15 cellular contexts compared by ENCODE assay signal in genomic region chr2:196289000-196289399, GRCh38.
DNase-seq lines count a peak whose midpoint lies in the region; ATAC-seq lines count a peak whose summit lies in the region.
"Had no signal": no experiment of that assay in that cellular context is flagged by ENCODE, and none has a peak within 500 bp of the region (broad histone marks: within the 10 kb centered on the region; RNA-seq: fewer than 3 reads in every experiment).

No MANE protein-coding gene starts in this region.

- H3K36me3 ChIP-seq in naive thymus-derived CD4-positive, alpha-beta T cell (ENCODE audit: control insufficient read depth in 2 of 3, insufficient read depth in 3 of 3, low read length in 3 of 3), result no peaks in the 10 kb centered on the region
- H3K36me3 ChIP-seq: transverse colon had no signal

- no peaks in the 10 kb centered on the region for H3K27me3 ChIP-seq in naive thymus-derived CD4-positive, alpha-beta T cell (ENCODE audit: control insufficient read depth in 2 of 2, insufficient read depth in 2 of 2, low read length in 2 of 2)
- H3K27me3 ChIP-seq: heart left ventricle, transverse colon had no signal

- no peaks in the 10 kb centered on the region for H3K9me3 ChIP-seq in naive thymus-derived CD4-positive, alpha-beta T cell (ENCODE audit: control insufficient read depth in 2 of 3, low read length in 3 of 3)
- H3K9me3 ChIP-seq: heart left ventricle, transverse colon had no signal

- no peaks in the 10 kb centered on the region for H3K36me3 Mint-ChIP-seq in activated CD4-positive, alpha-beta T cell treated with anti-CD3 and anti-CD28 coated beads for 36 hours (ENCODE audit: low read depth)
- peaks cover 0 to 10% (median 0%) of the 10 kb centered on the region in 5 donors for H3K36me3 Mint-ChIP-seq in naive thymus-derived CD4-positive, alpha-beta T cell

- no peaks in the 10 kb centered on the region for H3K27me3 Mint-ChIP-seq in activated CD4-positive, alpha-beta T cell treated with anti-CD3 and anti-CD28 coated beads for 36 hours
- no peaks in the 10 kb centered on the region for H3K27me3 Mint-ChIP-seq in naive thymus-derived CD4-positive, alpha-beta T cell

- H3K4me1 ChIP-seq in naive thymus-derived CD4-positive, alpha-beta T cell (ENCODE audit: control insufficient read depth in 2 of 2, insufficient read depth in 2 of 2, low read length in 2 of 2), result peaks cover 6 to 10% of the 10 kb centered on the region in 2 donors

- no peaks in the 10 kb centered on the region for H3K9me3 Mint-ChIP-seq in activated CD4-positive, alpha-beta T cell treated with anti-CD3 and anti-CD28 coated beads for 36 hours (ENCODE audit: low read depth)
- no peaks in the 10 kb centered on the region for H3K9me3 Mint-ChIP-seq in naive thymus-derived CD4-positive, alpha-beta T cell

- H3K27ac Mint-ChIP-seq in activated CD4-positive, alpha-beta T cell treated with anti-CD3 and anti-CD28 coated beads for 36 hours, result no peak overlapping the region
- peak overlapping the region in 3 of 9 donors; percentile 26 to 64 (median 58) for H3K27ac Mint-ChIP-seq in naive thymus-derived CD4-positive, alpha-beta T cell

- H3K4me3 Mint-ChIP-seq in activated CD4-positive, alpha-beta T cell treated with anti-CD3 and anti-CD28 coated beads for 36 hours, result no peak overlapping the region
- peak overlapping the region in 1 of 10 donors; percentile 9 for H3K4me3 Mint-ChIP-seq in naive thymus-derived CD4-positive, alpha-beta T cell

- DNase-seq in activated CD4-positive, alpha-beta T cell treated with anti-CD3 and anti-CD28 coated beads for 36 hours, result no peak
- DNase-seq in activated CD4-positive, alpha-beta T cell treated with anti-CD3 and anti-CD28 coated beads for 1 hour, result no peak
- DNase-seq in naive thymus-derived CD4-positive, alpha-beta T cell, result no peak
- DNase-seq in pons (ENCODE audit: low spot score), result no peak
- DNase-seq in NCI-H526 treated with DMSO at 0.1 percent for 48 hours (lab: John Stamatoyannopoulos, UW), result no peak
- DNase-seq: activated gamma-delta T cell, Calu3, heart left ventricle, transverse colon had no signal

- ATAC-seq in activated CD4-positive, alpha-beta T cell treated with anti-CD3 and anti-CD28 coated beads for 36 hours, result peak; percentile 62
- ATAC-seq in GM19463 (IDR thresholded peaks at IDR 0.05; ENCODE audit: unreplicated experiment) (peak; percentile 30), HG03354 (IDR thresholded peaks at IDR 0.05; ENCODE audit: poor library complexity, severe bottlenecking, unreplicated experiment) (peak; percentile 49), HG03039 (IDR thresholded peaks at IDR 0.05; ENCODE audit: unreplicated experiment) (no peak)
- ATAC-seq in naive thymus-derived CD4-positive, alpha-beta T cell, result peak; percentile 18
- ATAC-seq: heart left ventricle, left lobe of liver, Right ventricle myocardium inferior had no signal

- no peak overlapping the region for H3K4me3 ChIP-seq in naive thymus-derived CD4-positive, alpha-beta T cell (ENCODE audit: low read length)
- H3K4me3 ChIP-seq: heart left ventricle, skin epidermis, transverse colon had no signal

- intact Hi-C loops in activated CD4-positive, alpha-beta T cell treated with anti-CD3 and anti-CD28 coated beads for 36 hours (cut with DNase I, micrococcal nuclease), result loop anchor here (1.0 to 10.0 kb wide), 2 partner anchors 29 to 636 kb away; partner anchors contain the start of gene PGAP1 (in 1 of the 2)
- intact Hi-C loops in naive thymus-derived CD4-positive, alpha-beta T cell (cut with micrococcal nuclease), result loop anchor here in 1 of 2 donors (1.0 kb wide), 1 partner anchor 9 kb away; no protein-coding TSS in a partner anchor

- POLR2A ChIA-PET in activated CD4-positive, alpha-beta T cell treated with anti-CD3 and anti-CD28 coated beads for 36 hours (lab: Charles Lee), result no interaction called here
- POLR2A ChIA-PET in naive thymus-derived CD4-positive, alpha-beta T cell (lab: Charles Lee), result interaction anchor here (1.4 kb wide), 1 partner anchor 11 kb away, joined by 3 read pairs; no protein-coding TSS in a partner anchor

- H3K4me1 Mint-ChIP-seq in activated CD4-positive, alpha-beta T cell treated with anti-CD3 and anti-CD28 coated beads for 36 hours, result peaks cover 73% of the 10 kb centered on the region
- H3K4me1 Mint-ChIP-seq in naive thymus-derived CD4-positive, alpha-beta T cell, result peaks cover 22 to 80% (median 54%) of the 10 kb centered on the region in 7 donors

- no peak overlapping the region for H3K27ac ChIP-seq in naive thymus-derived CD4-positive, alpha-beta T cell (ENCODE audit: low read depth, low read length)
- H3K27ac ChIP-seq: skin epidermis, transverse colon had no signal

- CTCF ChIA-PET in activated CD4-positive, alpha-beta T cell treated with anti-CD3 and anti-CD28 coated beads for 36 hours (lab: Charles Lee), result interaction anchor here (1.0 to 1.8 kb wide), 4 partner anchors 10 to 211 kb away, joined by 3 to 10 read pairs (median 6); no protein-coding TSS in a partner anchor
- CTCF ChIA-PET in naive thymus-derived CD4-positive, alpha-beta T cell (lab: Charles Lee), result no interaction called here
